Comparison of ENCODE assay signal across 14 cellular contexts in genomic region chr1:228091084-228091483, GRCh38. TPM values are rescaled to one million over a fixed set of nuclear protein-coding genes. Genes with fewer than 3 reads are reported as not detected.
DNase-seq lines count a peak whose midpoint lies in the region; ATAC-seq lines count a peak whose summit lies in the region.
"Had no signal": no experiment of that assay in that cellular context is flagged by ENCODE, and none has a peak within 500 bp of the region (broad histone marks: within the 10 kb centered on the region; RNA-seq: fewer than 3 reads in every experiment).

No MANE protein-coding gene starts in this region.

- no peak overlapping the region for H3K18ac ChIP-seq in mesenchymal stem cell (ENCODE audit: low read depth in 1 of 2, low read length in 2 of 2)

- peak overlapping the region; percentile 9 for H3K27ac Mint-ChIP-seq in stimulated activated naive CD8-positive, alpha-beta T cell treated with anti-CD3 and anti-CD28 coated beads, Interleukin-15, Interleukin-2, amounts not matched to agents 100 ng/mL and 50 ng/mL, for 24 hours
- H3K27ac Mint-ChIP-seq in stimulated activated naive CD8-positive, alpha-beta T cell treated with anti-CD3 and anti-CD28 coated beads, Interleukin-15, amount 100 ng/mL, for 72 hours: no peak overlapping the region
- peak overlapping the region; percentile 20 for H3K27ac Mint-ChIP-seq in activated naive CD8-positive, alpha-beta T cell treated with anti-CD3 and anti-CD28 coated beads for 36 hours

- no peak overlapping the region for H3K4me3 ChIP-seq in mesenchymal stem cell (ENCODE audit: insufficient read depth in 1 of 2, low read depth in 1 of 2, low read length in 2 of 2)
- H3K4me3 ChIP-seq: body of pancreas, K562 had no signal

- H3K79me1 ChIP-seq in mesenchymal stem cell (replicated peaks; ENCODE audit: low read length, poor library complexity, severe bottlenecking): no peaks in the 10 kb centered on the region

- H3K27ac ChIP-seq in mesenchymal stem cell (ENCODE audit: low read length, poor library complexity, severe bottlenecking): no peak overlapping the region
- H3K27ac ChIP-seq: WERI-Rb-1 had no signal

- peak overlapping the region in 1 of 2 experiments; percentile 53 for H3K23ac ChIP-seq in mesenchymal stem cell (ENCODE audit: low read length in 2 of 2)

- no peak overlapping the region for H3K4me3 Mint-ChIP-seq in stimulated activated naive CD8-positive, alpha-beta T cell treated with anti-CD3 and anti-CD28 coated beads, Interleukin-15, Interleukin-2, amounts not matched to agents 100 ng/mL and 50 ng/mL, for 24 hours
- H3K4me3 Mint-ChIP-seq in stimulated activated naive CD8-positive, alpha-beta T cell treated with anti-CD3 and anti-CD28 coated beads, Interleukin-15, amount 100 ng/mL, for 72 hours: no peak overlapping the region
- H3K4me3 Mint-ChIP-seq in activated naive CD8-positive, alpha-beta T cell treated with anti-CD3 and anti-CD28 coated beads for 36 hours: no peak overlapping the region

- no peak overlapping the region for H4K91ac ChIP-seq in mesenchymal stem cell (ENCODE audit: low read length)

- no peak overlapping the region for H2BK120ac ChIP-seq in mesenchymal stem cell (ENCODE audit: low read depth, low read length)

- H3K27me3 ChIP-seq in mesenchymal stem cell (ENCODE audit: control insufficient read depth in 1 of 2, insufficient read depth in 1 of 2, low read length in 2 of 2): no peaks in the 10 kb centered on the region
- H3K27me3 ChIP-seq: body of pancreas had no signal

- peak overlapping the region; percentile 19 for H3K9ac ChIP-seq in mesenchymal stem cell (ENCODE audit: low read length)

- no peaks in the 10 kb centered on the region for H3K27me3 Mint-ChIP-seq in stimulated activated naive CD8-positive, alpha-beta T cell treated with anti-CD3 and anti-CD28 coated beads, Interleukin-15, Interleukin-2, amounts not matched to agents 100 ng/mL and 50 ng/mL, for 24 hours
- no peaks in the 10 kb centered on the region for H3K27me3 Mint-ChIP-seq in stimulated activated naive CD8-positive, alpha-beta T cell treated with anti-CD3 and anti-CD28 coated beads, Interleukin-15, amount 100 ng/mL, for 72 hours
- H3K27me3 Mint-ChIP-seq in activated naive CD8-positive, alpha-beta T cell treated with anti-CD3 and anti-CD28 coated beads for 36 hours: no peaks in the 10 kb centered on the region

- H3K4me1 ChIP-seq in mesenchymal stem cell (ENCODE audit: control insufficient read depth, insufficient read depth, low read depth, low read length): peaks cover 46% of the 10 kb centered on the region

- H3K9me3 ChIP-seq in mesenchymal stem cell (ENCODE audit: control insufficient read depth, low read length): peaks cover 8% of the 10 kb centered on the region
- H3K9me3 ChIP-seq: body of pancreas had no signal

- H3K4ac ChIP-seq in mesenchymal stem cell (ENCODE audit: low read depth in 1 of 2, low read length in 2 of 2): no peak overlapping the region

- no peak overlapping the region for H2BK12ac ChIP-seq in mesenchymal stem cell (ENCODE audit: low read length in 2 of 2)

- H2AFZ ChIP-seq in mesenchymal stem cell (ENCODE audit: low read depth, low read length): no peak overlapping the region

- H3K4me2 ChIP-seq in mesenchymal stem cell (ENCODE audit: low read length, poor library complexity, severe bottlenecking): no peak overlapping the region

- H2BK5ac ChIP-seq in mesenchymal stem cell (ENCODE audit: low read depth, low read length, poor library complexity, severe bottlenecking): no peak overlapping the region

- H2BK15ac ChIP-seq in mesenchymal stem cell (ENCODE audit: low read depth, poor library complexity, severe bottlenecking): no peak overlapping the region

- H3K9me3 Mint-ChIP-seq in stimulated activated naive CD8-positive, alpha-beta T cell treated with anti-CD3 and anti-CD28 coated beads, Interleukin-15, Interleukin-2, amounts not matched to agents 100 ng/mL and 50 ng/mL, for 24 hours: peaks cover 10% of the 10 kb centered on the region
- H3K9me3 Mint-ChIP-seq in stimulated activated naive CD8-positive, alpha-beta T cell treated with anti-CD3 and anti-CD28 coated beads, Interleukin-15, amount 100 ng/mL, for 72 hours: peaks cover 17 to 21% of the 10 kb centered on the region in 2 donors
- peaks cover 11% of the 10 kb centered on the region for H3K9me3 Mint-ChIP-seq in activated naive CD8-positive, alpha-beta T cell treated with anti-CD3 and anti-CD28 coated beads for 36 hours

- no peak overlapping the region for H3K14ac ChIP-seq in mesenchymal stem cell (ENCODE audit: low read length in 2 of 2)

- 96% methylated on average over 4 of the region's 4 CpGs for WGBS in mesenchymal stem cell

- no peak overlapping the region for H4K8ac ChIP-seq in mesenchymal stem cell (ENCODE audit: low read length)

- H2AK5ac ChIP-seq in mesenchymal stem cell (ENCODE audit: low read length, severe bottlenecking): no peak overlapping the region

- H3K4me1 Mint-ChIP-seq in stimulated activated naive CD8-positive, alpha-beta T cell treated with anti-CD3 and anti-CD28 coated beads, Interleukin-15, Interleukin-2, amounts not matched to agents 100 ng/mL and 50 ng/mL, for 24 hours (ENCODE audit: low read depth): peaks cover 86% of the 10 kb centered on the region
- H3K4me1 Mint-ChIP-seq in stimulated activated naive CD8-positive, alpha-beta T cell treated with anti-CD3 and anti-CD28 coated beads, Interleukin-15, amount 100 ng/mL, for 72 hours: peaks cover 75% of the 10 kb centered on the region
- H3K4me1 Mint-ChIP-seq in activated naive CD8-positive, alpha-beta T cell treated with anti-CD3 and anti-CD28 coated beads for 36 hours: peaks cover 68% of the 10 kb centered on the region

- no peak for DNase-seq in stimulated activated naive CD8-positive, alpha-beta T cell treated with anti-CD3 and anti-CD28 coated beads, Interleukin-15, amount 100 ng/mL, for 72 hours
- DNase-seq in activated naive CD8-positive, alpha-beta T cell treated with anti-CD3 and anti-CD28 coated beads for 36 hours: no peak
- no peak for DNase-seq in mesenchymal stem cell
- DNase-seq in effector CD4-positive, alpha-beta T cell: no peak
- DNase-seq: foreskin melanocyte, NCI-H1417 treated with DMSO at 0.1 percent for 48 hours, NCI-H446 treated with DMSO at 0.1 percent for 48 hours, WERI-Rb-1 had no signal

- peaks cover 82% of the 10 kb centered on the region for H3K36me3 Mint-ChIP-seq in stimulated activated naive CD8-positive, alpha-beta T cell treated with anti-CD3 and anti-CD28 coated beads, Interleukin-15, Interleukin-2, amounts not matched to agents 100 ng/mL and 50 ng/mL, for 24 hours (ENCODE audit: low read depth)
- peaks cover 74% of the 10 kb centered on the region for H3K36me3 Mint-ChIP-seq in activated naive CD8-positive, alpha-beta T cell treated with anti-CD3 and anti-CD28 coated beads for 36 hours

- no peak for ATAC-seq in stimulated activated naive CD8-positive, alpha-beta T cell treated with anti-CD3 and anti-CD28 coated beads, Interleukin-15, amount 100 ng/mL, for 72 hours
- ATAC-seq in GM21737 (IDR thresholded peaks at IDR 0.05; ENCODE audit: unreplicated experiment) (no peak), GM19035 (IDR thresholded peaks at IDR 0.05; ENCODE audit: unreplicated experiment) (no peak), GM21529 (IDR thresholded peaks at IDR 0.05; ENCODE audit: unreplicated experiment) (no peak)
- ATAC-seq: body of pancreas had no signal

- H3K36me3 ChIP-seq in mesenchymal stem cell (ENCODE audit: control insufficient read depth in 1 of 2, insufficient read depth in 2 of 2, low read depth in 1 of 2, low read length in 2 of 2): peaks cover 55 to 59% of the 10 kb centered on the region in 2 experiments
- H3K36me3 ChIP-seq: WERI-Rb-1 had no signal

RNA-seq across cellular contexts. Expression of gene ARF1, which starts 8.6 kb away (rescaled TPM):
- 100 to 1,000 TPM; 342 to 350 TPM for total RNA-seq in activated naive CD8-positive, alpha-beta T cell treated with anti-CD3 and anti-CD28 coated beads for 36 hours
- 366 TPM for polyA plus RNA-seq in mesenchymal stem cell (2013, experiment 1 of 2)
- polyA plus RNA-seq in mesenchymal stem cell (2013, experiment 2 of 2): 367 TPM

RNA-seq across cellular contexts. Expression of gene C1orf35, which starts 12.0 kb away (rescaled TPM):
- 10 to 100 TPM; 24.4 to 26.1 TPM for total RNA-seq in activated naive CD8-positive, alpha-beta T cell treated with anti-CD3 and anti-CD28 coated beads for 36 hours
- polyA plus RNA-seq in mesenchymal stem cell (2013, experiment 1 of 2): 10.8 TPM
- polyA plus RNA-seq in mesenchymal stem cell (2013, experiment 2 of 2): 11.6 TPM

RNA-seq across cellular contexts. Expression of gene MRPL55, which starts 18.0 kb away (rescaled TPM):
- total RNA-seq in activated naive CD8-positive, alpha-beta T cell treated with anti-CD3 and anti-CD28 coated beads for 36 hours: 10 to 100 TPM; 75.0 to 82.4 TPM
- polyA plus RNA-seq in mesenchymal stem cell (2013, experiment 1 of 2): 49.1 TPM
- 50.1 TPM for polyA plus RNA-seq in mesenchymal stem cell (2013, experiment 2 of 2)

RNA-seq across cellular contexts. Expression of gene GUK1, which starts 49.0 kb away (rescaled TPM):
- total RNA-seq in activated naive CD8-positive, alpha-beta T cell treated with anti-CD3 and anti-CD28 coated beads for 36 hours: 100 to 1,000 TPM; 294 to 304 TPM
- polyA plus RNA-seq in mesenchymal stem cell (2013, experiment 1 of 2): 218 TPM
- polyA plus RNA-seq in mesenchymal stem cell (2013, experiment 2 of 2): 225 TPM

RNA-seq across cellular contexts. Expression of gene GJC2, which starts 58.6 kb away (rescaled TPM):
- 1 to 10 TPM; 1.1 to 1.2 TPM for total RNA-seq in activated naive CD8-positive, alpha-beta T cell treated with anti-CD3 and anti-CD28 coated beads for 36 hours
- 0.33 TPM for polyA plus RNA-seq in mesenchymal stem cell (2013, experiment 1 of 2)
- 0.37 TPM for polyA plus RNA-seq in mesenchymal stem cell (2013, experiment 2 of 2)

Comparison
In these comparisons a context has a peak if more than half of its experiments do, and no peak if none do; other contexts are left out.
1. H3K27ac Mint-ChIP-seq: peak in stimulated activated naive CD8-positive, alpha-beta T cell treated with anti-CD3 and anti-CD28 coated beads, Interleukin-15, Interleukin-2, amounts not matched to agents 100 ng/mL and 50 ng/mL, for 24 hours (single experiment) and activated naive CD8-positive, alpha-beta T cell treated with anti-CD3 and anti-CD28 coated beads for 36 hours (single experiment); none in stimulated activated naive CD8-positive, alpha-beta T cell treated with anti-CD3 and anti-CD28 coated beads, Interleukin-15, amount 100 ng/mL, for 72 hours (0 of 2).